In genomic region chr9:109311731-109312130, GRCh38 we compare ENCODE assay signal across 11 cellular contexts. TPM values are rescaled to one million over a fixed set of nuclear protein-coding genes. Genes with fewer than 3 reads are reported as not detected.
DNase-seq lines count a peak whose midpoint lies in the region; ATAC-seq, FAIRE-seq and TF ChIP-seq lines count a peak whose summit lies in the region.
"Had no signal": no experiment of that assay in that cellular context is flagged by ENCODE, and none has a peak within 500 bp of the region (broad histone marks: within the 10 kb centered on the region; RNA-seq: fewer than 3 reads in every experiment).

No MANE protein-coding gene starts in this region.

- H3K4me1 ChIP-seq in BLaER1 treated with 17β-estradiol and CSF1 and Interleukin-3, amounts not matched to agents 10 nM and 100 nM = peaks cover 0 to 19% (median 3%) of the 10 kb centered on the region in 10 experiments; a peak in 10 of 20 replicates

- POLR2A ChIA-PET in WTC11 (lab: Charles Lee) = no interaction called here

- ATAC-seq in GM18868 (IDR thresholded peaks at IDR 0.05; ENCODE audit: unreplicated experiment) (peak; percentile 95), HG03342 (IDR thresholded peaks at IDR 0.05; ENCODE audit: unreplicated experiment) (peak; percentile 91), WTC11 (no peak), GM19463 (IDR thresholded peaks at IDR 0.05; ENCODE audit: unreplicated experiment) (no peak)
- ATAC-seq: gastroesophageal sphincter had no signal

- H3K9me3 Mint-ChIP-seq in WTC11 = no peaks in the 10 kb centered on the region

- TF ChIP-seq CTCF in WTC11 (IDR thresholded peaks at IDR 0.05) = no peak

- peak overlapping the region; percentile 30 for H3K27ac Mint-ChIP-seq in WTC11

- H3K9ac ChIP-seq in BLaER1 treated with 17β-estradiol and CSF1 and Interleukin-3, amounts not matched to agents 10 nM and 100 nM = no peak overlapping the region

- H3K9me3 ChIP-seq in BLaER1 treated with 17β-estradiol and CSF1 and Interleukin-3, amounts not matched to agents 10 nM and 100 nM (replicated peaks in 1 of 11) = no peaks in the 10 kb centered on the region
- H3K9me3 ChIP-seq: gastroesophageal sphincter had no signal

- H3K27ac ChIP-seq in BLaER1 treated with 17β-estradiol and CSF1 and Interleukin-3, amounts not matched to agents 10 nM and 100 nM = no peak overlapping the region
- H3K27ac ChIP-seq: gastroesophageal sphincter had no signal

- H3K27me3 ChIP-seq in BLaER1 treated with 17β-estradiol and CSF1 and Interleukin-3, amounts not matched to agents 10 nM and 100 nM = peaks cover 2 to 22% (median 9%) of the 10 kb centered on the region in 11 experiments; a peak in 19 of 22 replicates

- peaks cover 0 to 12% (median 0%) of the 10 kb centered on the region in 11 experiments; a peak in 2 of 22 replicates for H4K20me1 ChIP-seq in BLaER1 treated with 17β-estradiol and CSF1 and Interleukin-3, amounts not matched to agents 10 nM and 100 nM

- H3K4me1 Mint-ChIP-seq in WTC11 = peaks cover 81% of the 10 kb centered on the region

- H3K27me3 Mint-ChIP-seq in WTC11 (ENCODE audit: low read depth) = no peaks in the 10 kb centered on the region

- peaks cover 4% of the 10 kb centered on the region for H3K36me3 Mint-ChIP-seq in WTC11

- H3K4me3 ChIP-seq in BLaER1 treated with 17β-estradiol and CSF1 and Interleukin-3, amounts not matched to agents 10 nM and 100 nM = no peak overlapping the region
- H3K4me3 ChIP-seq: gastroesophageal sphincter had no signal

- CTCF ChIA-PET in WTC11 (lab: Charles Lee) = interaction anchor here (1.0 kb wide), 1 partner anchor 128 kb away, joined by 4 read pairs; no protein-coding TSS in a partner anchor

- no peaks in the 10 kb centered on the region for H3K36me3 ChIP-seq in BLaER1 treated with 17β-estradiol and CSF1 and Interleukin-3, amounts not matched to agents 10 nM and 100 nM
- H3K36me3 ChIP-seq: gastroesophageal sphincter had no signal

- no peak for DNase-seq in WTC11 (ENCODE audit: low spot score)
- DNase-seq in glomerular visceral epithelial cell (ENCODE audit: extremely low spot score) = no peak
- no peak for DNase-seq in activated gamma-delta T cell (lab: John Stamatoyannopoulos, UW)
- no peak for DNase-seq in frontal cortex (ENCODE audit: low spot score in 2 of 2)
- DNase-seq: activated naive CD4-positive, alpha-beta T cell treated with Interleukin-2 at 50 U/mL for 16 hours; cortex of kidney had no signal

- H3K4me3 Mint-ChIP-seq in WTC11 = no peak overlapping the region

- no peak for FAIRE-seq in frontal cortex (lab: Jason Lieb, UNC)

- peak overlapping the region in 6 of 11 experiments; percentile 5 to 38 (median 28); a peak in 7 of 22 replicates for H3K4me2 ChIP-seq in BLaER1 treated with 17β-estradiol and CSF1 and Interleukin-3, amounts not matched to agents 10 nM and 100 nM

TF ChIP-seq in WTC11, 78 proteins besides CTCF, POLR2A, EP300 and RAD21:
- TF ChIP-seq CBFB (CRISPR knock-in tag; IDR thresholded peaks at IDR 0.05; ENCODE audit: low read depth) (no peak), JUN (CRISPR knock-in tag; IDR thresholded peaks at IDR 0.05) (no peak), CREM (CRISPR knock-in tag; IDR thresholded peaks at IDR 0.05) (no peak), AFF4 (CRISPR knock-in tag; IDR thresholded peaks at IDR 0.05; ENCODE audit: borderline replicate concordance) (no peak), TEAD1 (CRISPR knock-in tag; IDR thresholded peaks at IDR 0.05) (no peak), ZNF219 (CRISPR knock-in tag; IDR thresholded peaks at IDR 0.05; ENCODE audit: borderline replicate concordance) (no peak), FOXP4 (CRISPR knock-in tag; IDR thresholded peaks at IDR 0.05) (no peak)
TF ChIP-seq in WTC11: peak in this region for 0.

RNA-seq across cellular contexts. Expression of gene EPB41L4B, which starts 9.1 kb away (rescaled TPM):
- total RNA-seq in WTC11 (2021) (20.0 to 21.8 TPM (median 21.7 TPM) in 3 replicates), frontal cortex (2.9 TPM)

Comparison
In these comparisons a context has a peak if more than half of its experiments do, and no peak if none do; other contexts are left out.
1. ATAC-seq: peak in GM18868 (single experiment) and HG03342 (single experiment); none in WTC11 (single experiment) and GM19463 (single experiment).